ENCODE assay signal across 8 cellular contexts in genomic region chr15:43826508-43827286, GRCh38. TPM values are rescaled to one million over a fixed set of nuclear protein-coding genes. Genes with fewer than 3 reads are reported as not detected.
DNase-seq lines count a peak whose midpoint lies in the region; ATAC-seq and TF ChIP-seq lines count a peak whose summit lies in the region.
"Not testable (repeated sequence)": the region's sequence is repeated elsewhere in the genome, so short reads cannot be mapped to it uniquely, and the experiment has no call there.

WDR76 (plus strand) TSS chr15:43827002; CDS start chr15:43827033, 31 bp downstream.

- peaks cover 22% of the 10 kb centered on the region for H3K36me3 Mint-ChIP-seq in MCF 10A (ENCODE audit: insufficient read depth, unreplicated experiment)

- CTCF ChIA-PET in MCF 10A (lab: Yijun Ruan, JAX), result not testable (repeated sequence)

- peak within 1 kb of the TSS; percentile 3 for H3K9ac ChIP-seq in iPS-15b (ENCODE audit: low read depth, low read length)

- POLR2A ChIA-PET in MCF 10A (lab: Yijun Ruan, JAX), result interaction anchor here (0.6 to 8.7 kb wide), 9 partner anchors 10 to 711 kb away, joined by 3 to 99 read pairs (median 3); partner anchors contain the start of genes ELL3, HYPK and SERINC4

- not testable (repeated sequence) for H3K9me3 ChIP-seq in WERI-Rb-1 (ENCODE audit: severe bottlenecking); iPS-15b (ENCODE audit: control insufficient read depth, insufficient read depth, low read length); gastrocnemius medialis

- TF ChIP-seq POLR2A in gastrocnemius medialis (IDR thresholded peaks at IDR 0.05), result peak in 1 of 2 donors; percentile 34

- peak within 1 kb of the TSS; percentile 84 for H3K4me3 Mint-ChIP-seq in MCF 10A (ENCODE audit: unreplicated experiment)

- H3K27ac ChIP-seq in 22Rv1 (peak within 1 kb of the TSS; percentile 79), WERI-Rb-1 (peak within 1 kb of the TSS; percentile 94), gastrocnemius medialis (peak within 1 kb of the TSS; percentile 63 to 74 (median 70))

- H3K4me1 Mint-ChIP-seq in MCF 10A (ENCODE audit: insufficient read depth, unreplicated experiment), result not testable (repeated sequence)

- not testable (repeated sequence) for BruUV-seq in MCF 10A (replicated peaks; lab: Mats Ljungman, UMichigan)

- peaks cover 49% of the 10 kb centered on the region for H3K36me3 ChIP-seq in WERI-Rb-1
- not testable (repeated sequence) for H3K36me3 ChIP-seq in iPS-15b (ENCODE audit: control insufficient read depth, insufficient read depth, low read length); gastrocnemius medialis

- H3K4me3 ChIP-seq in WERI-Rb-1 (ENCODE audit: low read depth, low read length) (peak within 1 kb of the TSS; percentile 86), iPS-15b (ENCODE audit: low read depth, low read length) (peak within 1 kb of the TSS; percentile 58), gastrocnemius medialis (peak within 1 kb of the TSS; percentile 45 to 57 (median 51))

- H3K4me1 ChIP-seq in iPS-15b (ENCODE audit: control insufficient read depth, insufficient read depth, low read length), result not testable (repeated sequence)
- peaks cover 17 to 36% of the 10 kb centered on the region in 2 donors for H3K4me1 ChIP-seq in gastrocnemius medialis

- H3K27me3 ChIP-seq in WERI-Rb-1 (ENCODE audit: insufficient read depth, low read depth, severe bottlenecking); iPS-15b (ENCODE audit: control insufficient read depth, insufficient read depth, low read length): not testable (repeated sequence)
- peaks cover 4 to 25% (median 24%) of the 10 kb centered on the region in 3 donors for H3K27me3 ChIP-seq in gastrocnemius medialis

- H3K27me3 Mint-ChIP-seq in MCF 10A (ENCODE audit: insufficient read depth, unreplicated experiment), result not testable (repeated sequence)

- in situ Hi-C loops in gastrocnemius medialis (cut with MboI; ENCODE audit: low sequenced_read_pairs in 4 of 4), result not testable (repeated sequence)

- H3K9me3 Mint-ChIP-seq in MCF 10A (ENCODE audit: unreplicated experiment), result not testable (repeated sequence)

- peak; percentile 35 for ATAC-seq in GM18858 (IDR thresholded peaks at IDR 0.05; ENCODE audit: unreplicated experiment)
- peak; percentile 52 for ATAC-seq in HG03175 (IDR thresholded peaks at IDR 0.05; ENCODE audit: unreplicated experiment)
- not testable (repeated sequence) for ATAC-seq in gastrocnemius medialis

- intact Hi-C loops in MCF 10A (cut with micrococcal nuclease); gastrocnemius medialis (cut with DNase I; ENCODE audit: low total_unique reads): not testable (repeated sequence)

- TF ChIP-seq CTCF in 22Rv1 (IDR thresholded peaks at IDR 0.05); WERI-Rb-1 (IDR thresholded peaks at IDR 0.05; ENCODE audit: low read depth, low read length); MCF 10A (IDR thresholded peaks at IDR 0.05; ENCODE audit: unreplicated experiment); gastrocnemius medialis (IDR thresholded peaks at IDR 0.05 in 4 of 5, conservative IDR thresholded peaks at IDR 0.05 in 1 of 5): not testable (repeated sequence)

- H3K27ac Mint-ChIP-seq in MCF 10A (ENCODE audit: low read depth, unreplicated experiment), result peak within 1 kb of the TSS; percentile 64

- peak; percentile 61 for DNase-seq in NCI-H226
- peak; percentile 92 for DNase-seq in WERI-Rb-1
- DNase-seq in MCF 10A (ENCODE audit: unreplicated experiment), result peak; percentile 84
- DNase-seq in gastrocnemius medialis, result peak; percentile 53 to 57

RNA-seq across cellular contexts. Expression of gene WDR76, which starts in this region (rescaled TPM):
- total RNA-seq in MCF 10A (2022), result 3.0 and 6.9 TPM in 2 replicates
- total RNA-seq in gastrocnemius medialis, result 1 to 10 TPM in 1 of 4 donors, under 1 TPM in 3; 0.12 to 1.0 (median 0.37) TPM
